In the genomic region with DNA sequence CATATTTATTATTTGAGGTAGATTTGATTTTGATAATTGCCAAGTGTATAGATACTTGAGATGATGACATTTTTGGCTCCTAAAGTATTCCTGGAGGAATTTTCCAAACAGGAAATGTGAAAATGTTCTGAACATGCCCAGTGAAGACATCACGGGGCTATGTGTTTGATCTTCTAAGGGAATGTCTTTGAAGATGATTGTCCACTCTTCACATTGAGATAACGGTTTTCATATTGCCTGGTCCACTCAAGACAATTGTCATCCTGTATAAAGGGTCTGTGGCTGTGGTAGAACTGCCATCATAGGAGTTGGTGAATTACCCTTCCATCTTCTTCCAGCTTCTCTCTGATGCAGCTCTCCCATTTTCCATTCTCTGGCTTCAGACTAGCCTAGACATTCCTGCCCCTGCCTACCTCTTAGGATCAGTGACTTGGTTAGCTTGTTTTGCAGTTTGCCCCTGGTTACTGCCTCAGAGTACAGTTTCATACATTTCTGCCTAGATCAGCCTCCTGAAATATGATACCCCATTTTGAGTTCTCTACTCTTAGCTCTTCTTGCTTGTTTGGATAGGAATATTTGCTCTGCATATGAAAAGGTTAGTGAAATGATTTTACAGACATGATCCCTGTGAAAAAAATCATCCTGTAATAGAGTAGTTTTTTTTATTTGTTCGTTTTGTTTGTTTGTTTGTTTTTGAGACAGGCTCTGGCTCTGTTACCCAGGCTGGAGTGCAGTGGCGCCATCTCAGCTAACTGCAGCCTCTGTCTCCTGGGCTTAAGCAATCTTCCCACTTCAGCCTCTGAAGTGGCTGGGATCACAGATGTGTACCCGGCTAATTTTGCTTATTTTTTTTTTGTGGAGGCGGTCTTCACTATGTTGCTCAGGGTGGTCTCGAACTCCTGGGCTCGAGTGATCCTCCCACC, we compare ENCODE assay signal across 19 cellular contexts.
DNase-seq lines count a peak whose midpoint lies in the region; TF ChIP-seq lines count a peak whose summit lies in the region.
"Had no signal": no experiment of that assay in that cellular context is flagged by ENCODE, and none has a peak within 500 bp of the region (broad histone marks: within the 10 kb centered on the region; RNA-seq: fewer than 3 reads in every experiment).

No MANE protein-coding gene starts in this region.

- no peak for TF ChIP-seq RAD21 in liver (IDR thresholded peaks at IDR 0.05)

- peaks cover 86 to 93% of the 10 kb centered on the region in 2 donors for H3K36me3 Mint-ChIP-seq in CD14-positive monocyte

- H3K27ac Mint-ChIP-seq in CD14-positive monocyte: peak overlapping the region in 2 of 7 donors; percentile 52 to 75
- H3K27ac Mint-ChIP-seq: IgD-negative memory B cell had no signal

- peaks cover 0 to 28% (median 4%) of the 10 kb centered on the region in 4 donors for H3K36me3 ChIP-seq in liver (ENCODE audit: control insufficient read depth in 4 of 4, insufficient read depth in 3 of 4, low read depth in 1 of 4, low read length in 3 of 4)

- no peaks in the 10 kb centered on the region for H3K9me3 Mint-ChIP-seq in CD14-positive monocyte
- H3K9me3 Mint-ChIP-seq: IgD-negative memory B cell had no signal

- DNase-seq in NCI-H1417 (lab: John Stamatoyannopoulos, UW): peak in 2 of 3 experiments; percentile 32 to 60
- DNase-seq in NCI-H1417 treated with DMSO at 0.1 percent for 48 hours (lab: John Stamatoyannopoulos, UW): no peak
- peak; percentile 7 for DNase-seq in M059J (ENCODE audit: low read depth)
- DNase-seq in CD14-positive monocyte (ENCODE audit: low spot score): no peak
- DNase-seq in AML-193 (lab: John Stamatoyannopoulos, UW): no peak
- no peak for DNase-seq in activated T-cell treated with anti-CD3 and anti-CD28 coated beads, Interleukin-2, amount 50 U/mL, for 48 hours
- DNase-seq: 8988T; activated CD4-positive, alpha-beta T cell treated with anti-CD3 and anti-CD28 coated beads, Interleukin-2, amount 50 U/mL, for 1 hour; activated gamma-delta T cell; caudate nucleus; heart right ventricle; lower lobe of right lung; NCI-H187 treated with DMSO at 0.1 percent for 48 hours; PC-9; T-helper 1 cell had no signal

- no peak for TF ChIP-seq CTCF in VCaP (conservative IDR thresholded peaks at IDR 0.05)
- no peak for TF ChIP-seq CTCF in liver (IDR thresholded peaks at IDR 0.05; ENCODE audit: low read depth, low read length, missing input control)
- TF ChIP-seq CTCF in CD14-positive monocyte (IDR thresholded peaks at IDR 0.05): no peak

- H3K9ac ChIP-seq in liver (ENCODE audit: low read depth in 1 of 2, low read length in 2 of 2): no peak overlapping the region

- WGBS in liver: 60% methylated on average over 8 of the region's 8 CpGs

- H3K27ac ChIP-seq in VCaP: peak overlapping the region; percentile 16; the same call in 1 of the 2 replicates
- peak overlapping the region; percentile 87 to 98 for H3K27ac ChIP-seq in liver (ENCODE audit: low read depth in 1 of 2, low read length in 2 of 2)
- H3K27ac ChIP-seq: epithelial cell of prostate, heart right ventricle, lower lobe of right lung, PC-9 had no signal

- intact Hi-C loops in CD14-positive monocyte (cut with micrococcal nuclease): no loop called here

- no peaks in the 10 kb centered on the region for H3K9me3 ChIP-seq in liver (ENCODE audit: control insufficient read depth in 4 of 4, low read length in 3 of 4)
- H3K9me3 ChIP-seq: heart right ventricle, lower lobe of right lung had no signal

- no peaks in the 10 kb centered on the region for H3K27me3 Mint-ChIP-seq in CD14-positive monocyte (ENCODE audit: low read depth in 3 of 3)

- H3K4me3 Mint-ChIP-seq in CD14-positive monocyte: no peak overlapping the region
- H3K4me3 Mint-ChIP-seq: IgD-negative memory B cell had no signal

- peaks cover 8 to 53% (median 21%) of the 10 kb centered on the region in 4 donors for H3K4me1 ChIP-seq in liver (ENCODE audit: control insufficient read depth in 4 of 4, insufficient read depth in 4 of 4, low read length in 3 of 4)
- H3K4me1 ChIP-seq: heart right ventricle, lower lobe of right lung had no signal

- H3K4me3 ChIP-seq in liver (ENCODE audit: low read depth in 1 of 3, low read length in 3 of 3): no peak overlapping the region
- H3K4me3 ChIP-seq: heart right ventricle, lower lobe of right lung, PC-9 had no signal

- no peaks in the 10 kb centered on the region for H3K4me1 Mint-ChIP-seq in CD14-positive monocyte

- H3K27me3 ChIP-seq in liver (ENCODE audit: control insufficient read depth in 4 of 4, insufficient read depth in 4 of 4, low read length in 3 of 4): no peaks in the 10 kb centered on the region
- H3K27me3 ChIP-seq: heart right ventricle had no signal

TF ChIP-seq in liver, 16 proteins besides CTCF, POLR2A, EP300 and RAD21:
- no peak for TF ChIP-seq EGR1 (IDR thresholded peaks at IDR 0.05; ENCODE audit: low read depth in 2 of 2)
- no peak for TF ChIP-seq JUND (IDR thresholded peaks at IDR 0.05)
- no peak for TF ChIP-seq HNF4A (conservative IDR thresholded peaks at IDR 0.05)
- TF ChIP-seq RXRA (IDR thresholded peaks at IDR 0.05): no peak
- TF ChIP-seq, protein P1, sequence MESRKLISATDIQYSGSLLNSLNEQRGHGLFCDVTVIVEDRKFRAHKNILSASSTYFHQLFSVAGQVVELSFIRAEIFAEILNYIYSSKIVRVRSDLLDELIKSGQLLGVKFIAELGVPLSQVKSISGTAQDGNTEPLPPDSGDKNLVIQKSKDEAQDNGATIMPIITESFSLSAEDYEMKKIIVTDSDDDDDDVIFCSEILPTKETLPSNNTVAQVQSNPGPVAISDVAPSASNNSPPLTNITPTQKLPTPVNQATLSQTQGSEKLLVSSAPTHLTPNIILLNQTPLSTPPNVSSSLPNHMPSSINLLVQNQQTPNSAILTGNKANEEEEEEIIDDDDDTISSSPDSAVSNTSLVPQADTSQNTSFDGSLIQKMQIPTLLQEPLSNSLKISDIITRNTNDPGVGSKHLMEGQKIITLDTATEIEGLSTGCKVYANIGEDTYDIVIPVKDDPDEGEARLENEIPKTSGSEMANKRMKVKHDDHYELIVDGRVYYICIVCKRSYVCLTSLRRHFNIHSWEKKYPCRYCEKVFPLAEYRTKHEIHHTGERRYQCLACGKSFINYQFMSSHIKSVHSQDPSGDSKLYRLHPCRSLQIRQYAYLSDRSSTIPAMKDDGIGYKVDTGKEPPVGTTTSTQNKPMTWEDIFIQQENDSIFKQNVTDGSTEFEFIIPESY (IDR thresholded peaks at IDR 0.05): no peak
- TF ChIP-seq, protein P2, sequence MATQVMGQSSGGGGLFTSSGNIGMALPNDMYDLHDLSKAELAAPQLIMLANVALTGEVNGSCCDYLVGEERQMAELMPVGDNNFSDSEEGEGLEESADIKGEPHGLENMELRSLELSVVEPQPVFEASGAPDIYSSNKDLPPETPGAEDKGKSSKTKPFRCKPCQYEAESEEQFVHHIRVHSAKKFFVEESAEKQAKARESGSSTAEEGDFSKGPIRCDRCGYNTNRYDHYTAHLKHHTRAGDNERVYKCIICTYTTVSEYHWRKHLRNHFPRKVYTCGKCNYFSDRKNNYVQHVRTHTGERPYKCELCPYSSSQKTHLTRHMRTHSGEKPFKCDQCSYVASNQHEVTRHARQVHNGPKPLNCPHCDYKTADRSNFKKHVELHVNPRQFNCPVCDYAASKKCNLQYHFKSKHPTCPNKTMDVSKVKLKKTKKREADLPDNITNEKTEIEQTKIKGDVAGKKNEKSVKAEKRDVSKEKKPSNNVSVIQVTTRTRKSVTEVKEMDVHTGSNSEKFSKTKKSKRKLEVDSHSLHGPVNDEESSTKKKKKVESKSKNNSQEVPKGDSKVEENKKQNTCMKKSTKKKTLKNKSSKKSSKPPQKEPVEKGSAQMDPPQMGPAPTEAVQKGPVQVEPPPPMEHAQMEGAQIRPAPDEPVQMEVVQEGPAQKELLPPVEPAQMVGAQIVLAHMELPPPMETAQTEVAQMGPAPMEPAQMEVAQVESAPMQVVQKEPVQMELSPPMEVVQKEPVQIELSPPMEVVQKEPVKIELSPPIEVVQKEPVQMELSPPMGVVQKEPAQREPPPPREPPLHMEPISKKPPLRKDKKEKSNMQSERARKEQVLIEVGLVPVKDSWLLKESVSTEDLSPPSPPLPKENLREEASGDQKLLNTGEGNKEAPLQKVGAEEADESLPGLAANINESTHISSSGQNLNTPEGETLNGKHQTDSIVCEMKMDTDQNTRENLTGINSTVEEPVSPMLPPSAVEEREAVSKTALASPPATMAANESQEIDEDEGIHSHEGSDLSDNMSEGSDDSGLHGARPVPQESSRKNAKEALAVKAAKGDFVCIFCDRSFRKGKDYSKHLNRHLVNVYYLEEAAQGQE (IDR thresholded peaks at IDR 0.05): no peak
- no peak for TF ChIP-seq YY1 (IDR thresholded peaks at IDR 0.05)
- TF ChIP-seq FOXA1 (IDR thresholded peaks at IDR 0.05): no peak
- TF ChIP-seq FOXA2 (IDR thresholded peaks at IDR 0.05): no peak
- no peak for TF ChIP-seq TAF1 (conservative IDR thresholded peaks at IDR 0.05)
- TF ChIP-seq GABPA (IDR thresholded peaks at IDR 0.05 in 1 of 2, conservative IDR thresholded peaks at IDR 0.05 in 1 of 2): no peak
- TF ChIP-seq HNF4G (IDR thresholded peaks at IDR 0.05): no peak

Comparison
In these comparisons a context has a peak if more than half of its experiments do, and no peak if none do; other contexts are left out.
1. DNase-seq: peak in NCI-H1417 (2 of 3) and M059J (single experiment); none in NCI-H1417 treated with DMSO at 0.1 percent for 48 hours (single experiment), CD14-positive monocyte (single experiment), AML-193 (0 of 2) and activated T-cell treated with anti-CD3 and anti-CD28 coated beads, Interleukin-2, amount 50 U/mL, for 48 hours (0 of 2).